Comparison of ENCODE assay signal across 22 cellular contexts in genomic region chr5:52898961-52899680, GRCh38.
"Had no signal": no experiment of that assay in that cellular context is flagged by ENCODE, and none has a peak within 500 bp of the region (broad histone marks: within the 10 kb centered on the region; RNA-seq: fewer than 3 reads in every experiment).

No MANE protein-coding gene starts in this region.

- H3K27me3 ChIP-seq: hepatocyte, left lung, spleen, suprapubic skin, upper lobe of left lung had no signal

- H3K4me3 Mint-ChIP-seq: activated CD4-positive, alpha-beta T cell treated with anti-CD3 and anti-CD28 coated beads, Interleukin-2, amount 10 ng/mL, durations not matched to agents 24 days and 14 days; activated naive CD8-positive, alpha-beta T cell; activated T-cell treated with anti-CD3 and anti-CD28 coated beads, Interleukin-2, amount 50 U/mL, for 72 hours; natural killer cell treated with Interleukin-12 subunit alpha and Interleukin-12 subunit beta and Interleukin-15 and Interleukin-18, amount 100 ng/mL, for 72 hours; stimulated activated naive CD8-positive, alpha-beta T cell treated with anti-CD3 and anti-CD28 coated beads, Interleukin-15, Interleukin-2, amounts not matched to agents 100 ng/mL and 50 ng/mL, for 24 hours had no signal

- DNase-seq: activated CD4-positive, alpha-beta T cell treated with anti-CD3 and anti-CD28 coated beads, Interleukin-2, amount 10 ng/mL, durations not matched to agents 24 days and 14 days; activated CD4-positive, CD25-positive, alpha-beta regulatory T cell; activated CD8-positive, alpha-beta memory T cell treated with anti-CD3 and anti-CD28 coated beads, Interleukin-2, amount 50 U/mL, for 48 hours; activated gamma-delta T cell; activated T-cell treated with anti-CD3 and anti-CD28 coated beads, Interleukin-2, amount 50 U/mL, for 72 hours; amygdala; erythroblast; left lung; mammary epithelial cell; mucosa of descending colon; nucleus accumbens; right cardiac atrium; spleen; SW 1271; upper lobe of left lung had no signal

- H3K27ac ChIP-seq: hepatocyte, left lung, suprapubic skin, upper lobe of left lung had no signal

- H3K4me1 Mint-ChIP-seq: activated CD4-positive, alpha-beta T cell treated with anti-CD3 and anti-CD28 coated beads, Interleukin-2, amount 10 ng/mL, durations not matched to agents 24 days and 14 days had no signal

- H3K9me3 ChIP-seq: left lung, mucosa of descending colon, suprapubic skin, upper lobe of left lung had no signal

- FAIRE-seq: keratinocyte had no signal

- H3K27me3 Mint-ChIP-seq: activated naive CD8-positive, alpha-beta T cell; progenitor cell of endocrine pancreas; stimulated activated naive CD8-positive, alpha-beta T cell treated with anti-CD3 and anti-CD28 coated beads, Interleukin-15, Interleukin-2, amounts not matched to agents 100 ng/mL and 50 ng/mL, for 24 hours had no signal

- H3K36me3 ChIP-seq: suprapubic skin had no signal

- H3K27ac Mint-ChIP-seq: activated CD4-positive, alpha-beta T cell treated with anti-CD3 and anti-CD28 coated beads, Interleukin-2, amount 10 ng/mL, durations not matched to agents 24 days and 14 days; activated naive CD8-positive, alpha-beta T cell; activated T-cell treated with anti-CD3 and anti-CD28 coated beads, Interleukin-2, amount 50 U/mL, for 72 hours; natural killer cell treated with Interleukin-12 subunit alpha and Interleukin-12 subunit beta and Interleukin-15 and Interleukin-18, amount 100 ng/mL, for 72 hours; progenitor cell of endocrine pancreas; stimulated activated naive CD8-positive, alpha-beta T cell treated with anti-CD3 and anti-CD28 coated beads, Interleukin-15, Interleukin-2, amounts not matched to agents 100 ng/mL and 50 ng/mL, for 24 hours had no signal

- ATAC-seq: activated T-cell treated with anti-CD3 and anti-CD28 coated beads, Interleukin-2, amount 50 U/mL, for 72 hours; left lung; mucosa of descending colon; natural killer cell treated with Interleukin-12 subunit alpha and Interleukin-12 subunit beta and Interleukin-15 and Interleukin-18, amount 100 ng/mL, for 72 hours; right cardiac atrium had no signal

- H3K9me3 Mint-ChIP-seq: natural killer cell treated with Interleukin-12 subunit alpha and Interleukin-12 subunit beta and Interleukin-15 and Interleukin-18, amount 100 ng/mL, for 72 hours had no signal

- H3K4me3 ChIP-seq: hepatocyte, left lung, mucosa of descending colon, spleen, suprapubic skin, upper lobe of left lung had no signal
